In the genomic region with DNA sequence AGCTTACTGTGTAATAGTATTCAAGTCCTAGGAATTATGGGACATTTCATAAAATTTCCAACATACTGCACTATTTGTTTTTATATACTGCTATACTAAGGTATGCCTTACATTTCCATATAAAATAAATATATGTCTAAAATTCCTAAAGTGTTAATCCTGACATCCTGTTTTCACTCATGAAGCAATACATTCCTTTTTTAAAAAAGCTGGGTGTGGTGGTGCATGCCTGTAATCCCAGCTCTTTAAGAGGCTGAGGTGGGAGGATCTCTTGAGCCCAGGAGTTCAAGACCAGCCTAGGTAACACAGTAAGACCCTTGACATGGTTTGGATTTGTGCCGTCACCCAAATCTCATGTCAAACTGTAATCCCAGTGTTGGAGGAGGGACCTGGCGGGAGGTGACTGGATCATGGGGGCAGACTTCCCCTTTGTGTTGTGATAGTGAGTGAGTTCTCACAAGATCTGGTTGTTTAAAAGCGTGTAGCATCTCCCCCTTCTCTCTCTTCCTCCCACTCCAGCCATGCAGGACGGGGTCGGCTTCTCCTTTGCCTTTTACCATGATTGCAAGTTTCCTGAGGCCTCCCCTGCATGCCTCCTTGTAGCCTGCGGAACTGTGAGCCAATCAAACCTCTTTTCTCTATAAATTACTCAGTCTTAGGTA, we compare ENCODE assay signal across 2 cellular contexts.
TF ChIP-seq lines count a peak whose summit lies in the region.

No MANE protein-coding gene starts in this region.

TF ChIP-seq in HEK293, 187 proteins besides CTCF, POLR2A, EP300 and RAD21 (continued from another document):
- TF ChIP-seq KLF16 (tag by site-specific recombination; IDR thresholded peaks at IDR 0.05) (no peak), KLF1 (tag by site-specific recombination; IDR thresholded peaks at IDR 0.05) (no peak), SP3 (tag by site-specific recombination; IDR thresholded peaks at IDR 0.05) (no peak), ZNF629 (tag by site-specific recombination; IDR thresholded peaks at IDR 0.05) (no peak), ZNF169 (tag by site-specific recombination; IDR thresholded peaks at IDR 0.05) (no peak), ZNF585B (tag by site-specific recombination; IDR thresholded peaks at IDR 0.05) (no peak), ZNF548 (tag by site-specific recombination; IDR thresholded peaks at IDR 0.05) (no peak), ZFHX2 (tag by site-specific recombination; conservative IDR thresholded peaks at IDR 0.05) (peak; percentile 49; the same call in 1 of the 2 replicates), ZNF426 (tag by site-specific recombination; IDR thresholded peaks at IDR 0.05) (no peak), FEZF1 (tag by site-specific recombination; IDR thresholded peaks at IDR 0.05) (no peak), ZNF248 (tag by site-specific recombination; IDR thresholded peaks at IDR 0.05) (no peak), ZNF2 (tag by site-specific recombination; IDR thresholded peaks at IDR 0.05) (no peak), ZNF843 (tag by site-specific recombination; IDR thresholded peaks at IDR 0.05) (no peak), ZXDB (tag by site-specific recombination; IDR thresholded peaks at IDR 0.05) (no peak), ZNF311 (tag by site-specific recombination; IDR thresholded peaks at IDR 0.05; ENCODE audit: borderline replicate concordance) (no peak), OSR2 (tag by site-specific recombination; IDR thresholded peaks at IDR 0.05) (no peak), ZNF623 (tag by site-specific recombination; IDR thresholded peaks at IDR 0.05) (no peak), GFI1B (tag by site-specific recombination; IDR thresholded peaks at IDR 0.05) (no peak), EGR2 (tag by site-specific recombination; IDR thresholded peaks at IDR 0.05; ENCODE audit: low read depth) (peak; percentile 54), ZNF610 (tag by site-specific recombination; IDR thresholded peaks at IDR 0.05; ENCODE audit: borderline replicate concordance) (no peak), ZNF600 (tag by site-specific recombination; IDR thresholded peaks at IDR 0.05) (peak; percentile 12; the same call in 1 of the 2 replicates), ZNF423 (tag by site-specific recombination; IDR thresholded peaks at IDR 0.05) (no peak), ZNF140 (tag by site-specific recombination; IDR thresholded peaks at IDR 0.05) (no peak), ZNF529 (tag by site-specific recombination; IDR thresholded peaks at IDR 0.05; ENCODE audit: insufficient replicate concordance) (no peak)
- TF ChIP-seq, protein P1, sequence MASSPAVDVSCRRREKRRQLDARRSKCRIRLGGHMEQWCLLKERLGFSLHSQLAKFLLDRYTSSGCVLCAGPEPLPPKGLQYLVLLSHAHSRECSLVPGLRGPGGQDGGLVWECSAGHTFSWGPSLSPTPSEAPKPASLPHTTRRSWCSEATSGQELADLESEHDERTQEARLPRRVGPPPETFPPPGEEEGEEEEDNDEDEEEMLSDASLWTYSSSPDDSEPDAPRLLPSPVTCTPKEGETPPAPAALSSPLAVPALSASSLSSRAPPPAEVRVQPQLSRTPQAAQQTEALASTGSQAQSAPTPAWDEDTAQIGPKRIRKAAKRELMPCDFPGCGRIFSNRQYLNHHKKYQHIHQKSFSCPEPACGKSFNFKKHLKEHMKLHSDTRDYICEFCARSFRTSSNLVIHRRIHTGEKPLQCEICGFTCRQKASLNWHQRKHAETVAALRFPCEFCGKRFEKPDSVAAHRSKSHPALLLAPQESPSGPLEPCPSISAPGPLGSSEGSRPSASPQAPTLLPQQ (tag by site-specific recombination; IDR thresholded peaks at IDR 0.05) = no peak
- TF ChIP-seq, protein P2, sequence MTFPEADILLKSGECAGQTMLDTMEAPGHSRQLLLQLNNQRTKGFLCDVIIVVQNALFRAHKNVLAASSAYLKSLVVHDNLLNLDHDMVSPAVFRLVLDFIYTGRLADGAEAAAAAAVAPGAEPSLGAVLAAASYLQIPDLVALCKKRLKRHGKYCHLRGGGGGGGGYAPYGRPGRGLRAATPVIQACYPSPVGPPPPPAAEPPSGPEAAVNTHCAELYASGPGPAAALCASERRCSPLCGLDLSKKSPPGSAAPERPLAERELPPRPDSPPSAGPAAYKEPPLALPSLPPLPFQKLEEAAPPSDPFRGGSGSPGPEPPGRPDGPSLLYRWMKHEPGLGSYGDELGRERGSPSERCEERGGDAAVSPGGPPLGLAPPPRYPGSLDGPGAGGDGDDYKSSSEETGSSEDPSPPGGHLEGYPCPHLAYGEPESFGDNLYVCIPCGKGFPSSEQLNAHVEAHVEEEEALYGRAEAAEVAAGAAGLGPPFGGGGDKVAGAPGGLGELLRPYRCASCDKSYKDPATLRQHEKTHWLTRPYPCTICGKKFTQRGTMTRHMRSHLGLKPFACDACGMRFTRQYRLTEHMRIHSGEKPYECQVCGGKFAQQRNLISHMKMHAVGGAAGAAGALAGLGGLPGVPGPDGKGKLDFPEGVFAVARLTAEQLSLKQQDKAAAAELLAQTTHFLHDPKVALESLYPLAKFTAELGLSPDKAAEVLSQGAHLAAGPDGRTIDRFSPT (tag by site-specific recombination; IDR thresholded peaks at IDR 0.05) = no peak

TF ChIP-seq in endothelial cell of umbilical vein, 7 proteins besides CTCF, POLR2A, EP300 and RAD21 (continued from another document):
- TF ChIP-seq, protein P3, sequence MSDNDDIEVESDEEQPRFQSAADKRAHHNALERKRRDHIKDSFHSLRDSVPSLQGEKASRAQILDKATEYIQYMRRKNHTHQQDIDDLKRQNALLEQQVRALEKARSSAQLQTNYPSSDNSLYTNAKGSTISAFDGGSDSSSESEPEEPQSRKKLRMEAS (IDR thresholded peaks at IDR 0.05; ENCODE audit: insufficient read depth, insufficient read length) = no peak
- TF ChIP-seq JUN (IDR thresholded peaks at IDR 0.05; ENCODE audit: borderline replicate concordance, insufficient read depth, insufficient read length, low read depth) = no peak
- TF ChIP-seq GATA2 (IDR thresholded peaks at IDR 0.05; ENCODE audit: insufficient read depth, insufficient read length, low read depth, low read length) = no peak
